In genomic region chr1:32013386-32014198, GRCh38 we compare ENCODE assay signal across 8 cellular contexts. TPM values are rescaled to one million over a fixed set of nuclear protein-coding genes. Genes with fewer than 3 reads are reported as not detected.
DNase-seq lines count a peak whose midpoint lies in the region; ATAC-seq, FAIRE-seq and TF ChIP-seq lines count a peak whose summit lies in the region.

Gene KHDRBS1, plus strand, starts transcription at chr1:32013868. Its CDS starts 128 bp downstream, at chr1:32013996.

- peak within 1 kb of the TSS; percentile 100 for H2AK5ac ChIP-seq in trophoblast cell (ENCODE audit: low read length)

- peak within 1 kb of the TSS; percentile 94 to 96 for H3K27ac Mint-ChIP-seq in T-cell

- H3K79me1 ChIP-seq in trophoblast cell (ENCODE audit: low read length): peaks cover 14% of the 10 kb centered on the region

- H2BK120ac ChIP-seq in trophoblast cell (ENCODE audit: insufficient read depth, low read length, poor library complexity): peak within 1 kb of the TSS; percentile 97

- H3K4me3 Mint-ChIP-seq in T-cell: peak within 1 kb of the TSS; percentile 93 to 98 (median 96)

- H3K36me3 Mint-ChIP-seq in T-cell: peaks cover 7% of the 10 kb centered on the region

- H4K91ac ChIP-seq in trophoblast cell (ENCODE audit: low read depth, low read length): peak within 1 kb of the TSS; percentile 99

- H3K27me3 ChIP-seq in trophoblast cell (ENCODE audit: insufficient read depth, low read length): no peaks in the 10 kb centered on the region
- H3K27me3 ChIP-seq in transverse colon: no peaks in the 10 kb centered on the region

- TF ChIP-seq CTCF in transverse colon (IDR thresholded peaks at IDR 0.05): no peak

- TF ChIP-seq POLR2A in GM12891 (IDR thresholded peaks at IDR 0.05; ENCODE audit: low read depth, low read length) (peak; percentile 82), transverse colon (IDR thresholded peaks at IDR 0.05) (peak; percentile 96)

- H3K36me3 ChIP-seq in trophoblast cell (ENCODE audit: control insufficient read depth in 1 of 2, insufficient read depth in 2 of 2, low read length in 2 of 2) (peaks cover 5 to 8% of the 10 kb centered on the region in 2 experiments), transverse colon (no peaks in the 10 kb centered on the region)

- peak within 1 kb of the TSS; percentile 97 for H3K18ac ChIP-seq in trophoblast cell (ENCODE audit: low read length)

- H3K4me1 Mint-ChIP-seq in T-cell: peaks cover 34 to 44% (median 39%) of the 10 kb centered on the region in 3 donors

- H3K4me3 ChIP-seq in trophoblast cell (ENCODE audit: low read depth, low read length): peak within 1 kb of the TSS; percentile 98
- peak within 1 kb of the TSS; percentile 76 to 100 (median 92) for H3K4me3 ChIP-seq in transverse colon

- POLR2A ChIA-PET in T-cell (lab: Charles Lee): interaction anchor here in 1 of 2 donors (0.6 to 0.7 kb wide), 2 partner anchors 26 to 90 kb away, joined by 3 to 10 read pairs; no protein-coding TSS in a partner anchor

- H2AFZ ChIP-seq in trophoblast cell (ENCODE audit: insufficient read depth, low read length, poor library complexity): peak within 1 kb of the TSS; percentile 67

- H3K23ac ChIP-seq in trophoblast cell (ENCODE audit: low read length): no peak within 1 kb of the TSS

- H3K9me3 ChIP-seq in trophoblast cell (ENCODE audit: insufficient read depth, low read depth, low read length): no peaks in the 10 kb centered on the region
- no peaks in the 10 kb centered on the region for H3K9me3 ChIP-seq in transverse colon

- H3K4me1 ChIP-seq in trophoblast cell (ENCODE audit: control insufficient read depth in 1 of 2, insufficient read depth in 2 of 2, low read length in 2 of 2): peaks cover 5 to 7% of the 10 kb centered on the region in 2 experiments
- peaks cover 16 to 43% (median 28%) of the 10 kb centered on the region in 4 donors for H3K4me1 ChIP-seq in transverse colon

- peak; percentile 100 for FAIRE-seq in GM12891 (lab: Jason Lieb, UNC)

- no peak for TF ChIP-seq EP300 in transverse colon (IDR thresholded peaks at IDR 0.05; ENCODE audit: low read depth)

- DNase-seq in GM12891 (ENCODE audit: insufficient read length, low spot score) (peak; percentile 98), NCI-H1436 treated with DMSO at 0.1 percent for 48 hours (lab: John Stamatoyannopoulos, UW) (peak; percentile 92), T-cell (peak; percentile 92 to 98 (median 95)), cardiac septum (ENCODE audit: low spot score) (peak; percentile 99), trophoblast cell (peak; percentile 100), transverse colon (peak; percentile 99)

- peak within 1 kb of the TSS; percentile 99 for H3K4ac ChIP-seq in trophoblast cell (ENCODE audit: low read depth, low read length)

- no peaks in the 10 kb centered on the region for H3K27me3 Mint-ChIP-seq in T-cell

- peak within 1 kb of the TSS; percentile 91 for H4K12ac ChIP-seq in trophoblast cell (ENCODE audit: low read depth, low read length)

- in situ Hi-C loops in transverse colon (cut with MboI; ENCODE audit: low pct_ligation_motif_present in 1 of 4, low pct_unique_long_range_greater_than_20kb in 1 of 4, low sequenced_read_pairs in 3 of 4): no loop called here

- peak within 1 kb of the TSS; percentile 19 for H2BK12ac ChIP-seq in trophoblast cell (ENCODE audit: low read length)

- peak within 1 kb of the TSS; percentile 99 for H3K14ac ChIP-seq in trophoblast cell (ENCODE audit: low read length)

- H4K8ac ChIP-seq in trophoblast cell (ENCODE audit: low read depth, low read length): peak within 1 kb of the TSS; percentile 97

- peak within 1 kb of the TSS; percentile 61 for H3K4me2 ChIP-seq in trophoblast cell (ENCODE audit: low read length)

- peaks cover 29% of the 10 kb centered on the region for H3K79me2 ChIP-seq in trophoblast cell (ENCODE audit: control insufficient read depth, insufficient read depth, low read length, poor library complexity)

- H2BK5ac ChIP-seq in trophoblast cell (ENCODE audit: low read depth, low read length, poor library complexity): peak within 1 kb of the TSS; percentile 97

- peak; percentile 86 for ATAC-seq in HG02840 (IDR thresholded peaks at IDR 0.05; ENCODE audit: low FRiP score, unreplicated experiment)
- peak; percentile 83 to 86 (median 84) for ATAC-seq in T-cell (replicated peaks in 1 of 4)

- 0 to 1% (median 1%) methylated on average over 95 to 101 of the region's 101 CpGs for WGBS in adipose tissue, 3 donors
- WGBS in trophoblast cell (ENCODE audit: extremely low coverage, insufficient coverage, insufficient read length): no CpG with 5 or more reads among the region's 101 CpGs
- WGBS in transverse colon (ENCODE audit: low coverage in 1 of 2), 2 donors: 0 to 1% methylated on average over 4 to 55 of the region's 101 CpGs

- H3K27ac ChIP-seq in adipose tissue (ENCODE audit: low read depth, low read length) (peak within 1 kb of the TSS; percentile 93), trophoblast cell (ENCODE audit: low read depth, low read length) (peak within 1 kb of the TSS; percentile 98), transverse colon (peak within 1 kb of the TSS; percentile 97 to 100 (median 100))

- H3K9ac ChIP-seq in trophoblast cell (ENCODE audit: low read length): peak within 1 kb of the TSS; percentile 99

- no peaks in the 10 kb centered on the region for H3K9me3 Mint-ChIP-seq in T-cell

- intact Hi-C loops in cardiac septum (cut with DNase I) (loop anchor here (1.0 to 5.0 kb wide), 3 partner anchors 49 to 76 kb away; partner anchors contain the start of genes PTP4A2 and TMEM39B), transverse colon (cut with DNase I; ENCODE audit: low total_unique reads) (no loop called here)

- CTCF ChIA-PET in T-cell (lab: Charles Lee): interaction anchor here in 1 of 2 donors (0.6 to 1.5 kb wide), 4 partner anchors 10 to 224 kb away, joined by 3 to 6 read pairs (median 4); no protein-coding TSS in a partner anchor

TF ChIP-seq in GM12891, 5 proteins besides CTCF, POLR2A, EP300 and RAD21:
- TF ChIP-seq PAX5 (IDR thresholded peaks at IDR 0.05; ENCODE audit: insufficient read depth, low read length, severe bottlenecking): peak; percentile 46
- peak; percentile 89 for TF ChIP-seq POLR2AphosphoS5 (IDR thresholded peaks at IDR 0.05; ENCODE audit: low read depth, low read length)
- peak; percentile 82 for TF ChIP-seq TAF1 (IDR thresholded peaks at IDR 0.05; ENCODE audit: low read depth, low read length)
- TF ChIP-seq SPI1 (IDR thresholded peaks at IDR 0.05; ENCODE audit: low read depth, low read length): no peak
- TF ChIP-seq POU2F2 (IDR thresholded peaks at IDR 0.05; ENCODE audit: low read depth, low read length): no peak; the same call in 1 of the 2 replicates
TF ChIP-seq in GM12891: peak in this region for 3.

RNA-seq across cellular contexts. Expression of gene KHDRBS1, which starts in this region (rescaled TPM):
- 96.0 TPM for polyA plus RNA-seq in GM12891 (2012; ENCODE audit: low read depth, missing spikeins)
- 100 to 1,000 TPM in 3 of 5 donors, 10 to 100 TPM in 2; 98.9 to 115 (median 111) TPM for total RNA-seq in T-cell
- polyA plus RNA-seq in adipose tissue: 10 to 100 TPM; 35.7 to 85.9 (median 62.4) TPM
- 73.1 TPM for total RNA-seq in cardiac septum
- 145 and 147 TPM in 2 replicates for polyA plus RNA-seq in trophoblast cell (2013)
- total RNA-seq in transverse colon: 10 to 100 TPM; 49.3 to 83.4 (median 57.1) TPM

Comparison
In these comparisons a context has a peak if more than half of its experiments do, and no peak if none do; other contexts are left out.
1. Peak in every context shown above with its lines: DNase-seq, ATAC-seq, H3K4me3 ChIP-seq and H3K27ac ChIP-seq.